ENCODE assay signal across 8 cellular contexts in genomic region chr1:173714759-173715537, GRCh38. TPM values are rescaled to one million over a fixed set of nuclear protein-coding genes. Genes with fewer than 3 reads are reported as not detected.
DNase-seq lines count a peak whose midpoint lies in the region; ATAC-seq and TF ChIP-seq lines count a peak whose summit lies in the region.

KLHL20 (plus strand) TSS chr1:173714981; CDS start chr1:173716044, 1,063 bp downstream.

- H3K4me3 Mint-ChIP-seq in chondrocyte (ENCODE audit: unreplicated experiment), result peak within 1 kb of the TSS; percentile 89

- H3K27me3 Mint-ChIP-seq in chondrocyte (ENCODE audit: low read depth), result peaks cover 11% of the 10 kb centered on the region

- no peaks in the 10 kb centered on the region for H3K36me3 ChIP-seq in kidney epithelial cell (ENCODE audit: control insufficient read depth, insufficient read depth, low read length)

- DNase-seq in Ammon's horn (ENCODE audit: low spot score), result peak; percentile 88
- peak; percentile 70 for DNase-seq in NCI-H510A (lab: John Stamatoyannopoulos, UW)
- peak; percentile 75 for DNase-seq in activated CD4-positive, alpha-beta T cell treated with anti-CD3 and anti-CD28 coated beads for 1 hour
- no peak for DNase-seq in chondrocyte (ENCODE audit: low spot score)
- peak; percentile 56 for DNase-seq in kidney epithelial cell (ENCODE audit: low read depth)
- peak; percentile 73 to 78 for DNase-seq in stimulated activated CD4-positive, alpha-beta T cell treated with anti-CD3 and anti-CD28 coated beads, Interleukin-15, amount 100 ng/mL, for 48 hours (ENCODE audit: low read depth in 2 of 2)

- peaks cover 29% of the 10 kb centered on the region for H3K4me1 Mint-ChIP-seq in chondrocyte (ENCODE audit: low read depth)

- no peaks in the 10 kb centered on the region for H3K27me3 ChIP-seq in kidney epithelial cell (ENCODE audit: control insufficient read depth, insufficient read depth, low read length)

- H3K27ac Mint-ChIP-seq in chondrocyte (ENCODE audit: unreplicated experiment), result peak within 1 kb of the TSS; percentile 92

- peak within 1 kb of the TSS; percentile 77 for H3K4me3 ChIP-seq in kidney epithelial cell (ENCODE audit: low read depth, low read length)

- peak; percentile 43 for TF ChIP-seq CTCF in chondrocyte (IDR thresholded peaks at IDR 0.05)
- peak; percentile 2 for TF ChIP-seq CTCF in kidney epithelial cell (IDR thresholded peaks at IDR 0.05; ENCODE audit: insufficient read depth, low read length, poor library complexity, severe bottlenecking)

- peak; percentile 90 for TF ChIP-seq POLR2A in GM19099 (IDR thresholded peaks at IDR 0.05; ENCODE audit: extremely low read depth, insufficient read length, low read depth)

- no peaks in the 10 kb centered on the region for H3K9me3 Mint-ChIP-seq in chondrocyte (ENCODE audit: low read depth)

- H3K36me3 Mint-ChIP-seq in chondrocyte (ENCODE audit: low read depth), result no peaks in the 10 kb centered on the region

- ATAC-seq in HG03432 (IDR thresholded peaks at IDR 0.05; ENCODE audit: unreplicated experiment), result peak; percentile 96

RNA-seq across cellular contexts. Expression of gene KLHL20, which starts in this region (rescaled TPM):
- total RNA-seq in chondrocyte (28.5 to 34.1 TPM (median 29.2 TPM) in 3 replicates), kidney epithelial cell (17.3 and 22.9 TPM in 2 replicates)
